ENCODE assay signal across 8 cellular contexts in genomic region chr10:132836832-132837540, GRCh38. TPM values are rescaled to one million over a fixed set of nuclear protein-coding genes. Genes with fewer than 3 reads are reported as not detected.
A peak's percentile ranks its signal among the peaks of the same experiment; 100 is the strongest.
DNase-seq lines count a peak whose midpoint lies in the region; ATAC-seq and TF ChIP-seq lines count a peak whose summit lies in the region.

No MANE protein-coding gene starts in this region.

- DNase-seq in ELF-1 (ENCODE audit: low read depth, low spot score): peak; percentile 70
- peak; percentile 42 for DNase-seq in activated T-cell treated with anti-CD3 and anti-CD28 coated beads for 1 hour (ENCODE audit: low read depth)
- DNase-seq in fibroblast of pulmonary artery (ENCODE audit: low read depth): peak; percentile 37
- DNase-seq in neural progenitor cell (ENCODE audit: low spot score): peak; percentile 80
- DNase-seq in uterus: peak in 1 of 2 donors; percentile 25

- H2AFZ ChIP-seq in neural progenitor cell (replicated peaks): peak overlapping the region; percentile 55

- peaks cover 1% of the 10 kb centered on the region for H3K9me3 ChIP-seq in neural progenitor cell (ENCODE audit: low read depth)
- no peaks in the 10 kb centered on the region for H3K9me3 ChIP-seq in uterus

- no peak for TF ChIP-seq POLR2A in uterus (IDR thresholded peaks at IDR 0.05)

- peak overlapping the region; percentile 57 for H3K4me3 Mint-ChIP-seq in neural progenitor cell

- H3K4me1 ChIP-seq in neural progenitor cell (no peaks in the 10 kb centered on the region), uterus (no peaks in the 10 kb centered on the region)

- H3K4me2 ChIP-seq in neural progenitor cell: no peak overlapping the region

- H3F3A ChIP-seq in neural progenitor cell (ENCODE audit: low read depth): peaks cover 8% of the 10 kb centered on the region

- H3K27ac Mint-ChIP-seq in neural progenitor cell: no peak overlapping the region

- intact Hi-C loops in uterus (cut with DNase I; ENCODE audit: low total_unique reads): no loop called here

- H3K36me3 Mint-ChIP-seq in neural progenitor cell: peaks cover 2% of the 10 kb centered on the region

- no peak overlapping the region for H3K9ac ChIP-seq in neural progenitor cell

- H3K4me1 Mint-ChIP-seq in neural progenitor cell: no peaks in the 10 kb centered on the region

- H3K4me3 ChIP-seq in fibroblast of pulmonary artery (replicated peaks; ENCODE audit: low read depth, low read length) (no peak overlapping the region), neural progenitor cell (no peak overlapping the region), uterus (no peak overlapping the region)

- H3K79me2 ChIP-seq in neural progenitor cell (ENCODE audit: low read depth): no peaks in the 10 kb centered on the region

- H3K9me3 Mint-ChIP-seq in neural progenitor cell: peaks cover 4% of the 10 kb centered on the region

- TF ChIP-seq CTCF in LNCAP (IDR thresholded peaks at IDR 0.05) (peak; percentile 99), fibroblast of pulmonary artery (IDR thresholded peaks at IDR 0.05; ENCODE audit: low read length, missing control alignments) (peak; percentile 76), neural progenitor cell (IDR thresholded peaks at IDR 0.05) (peak; percentile 97), uterus (IDR thresholded peaks at IDR 0.05) (peak; percentile 64 to 86 (median 74))

- H3K27ac ChIP-seq in neural progenitor cell: no peak overlapping the region
- H3K27ac ChIP-seq in uterus: no peak overlapping the region

- H3K27me3 Mint-ChIP-seq in neural progenitor cell (ENCODE audit: insufficient read depth, low read depth): peaks cover 13% of the 10 kb centered on the region

- H3K27me3 ChIP-seq in neural progenitor cell: peaks cover 11% of the 10 kb centered on the region
- peaks cover 0 to 19% of the 10 kb centered on the region in 2 donors for H3K27me3 ChIP-seq in uterus

- no peaks in the 10 kb centered on the region for H3K36me3 ChIP-seq in neural progenitor cell
- no peaks in the 10 kb centered on the region for H3K36me3 ChIP-seq in uterus

- ATAC-seq in HG02642 (IDR thresholded peaks at IDR 0.05; ENCODE audit: poor library complexity, unreplicated experiment): no peak
- ATAC-seq in HG03025 (IDR thresholded peaks at IDR 0.05; ENCODE audit: low FRiP score, unreplicated experiment): no peak

- no peaks in the 10 kb centered on the region for H4K20me1 ChIP-seq in neural progenitor cell (ENCODE audit: low read depth)

RNA-seq across cellular contexts. Expression of gene NKX6-2, which starts 51.0 kb away (rescaled TPM):
- total RNA-seq in neural progenitor cell (ENCODE audit: low replicate concordance): not detected in 2 replicates
- under 1 TPM in 1 of 4 donors, not detected in 3; 0.14 TPM for total RNA-seq in uterus
